Comparison of ENCODE assay signal across 8 cellular contexts in the genomic region with DNA sequence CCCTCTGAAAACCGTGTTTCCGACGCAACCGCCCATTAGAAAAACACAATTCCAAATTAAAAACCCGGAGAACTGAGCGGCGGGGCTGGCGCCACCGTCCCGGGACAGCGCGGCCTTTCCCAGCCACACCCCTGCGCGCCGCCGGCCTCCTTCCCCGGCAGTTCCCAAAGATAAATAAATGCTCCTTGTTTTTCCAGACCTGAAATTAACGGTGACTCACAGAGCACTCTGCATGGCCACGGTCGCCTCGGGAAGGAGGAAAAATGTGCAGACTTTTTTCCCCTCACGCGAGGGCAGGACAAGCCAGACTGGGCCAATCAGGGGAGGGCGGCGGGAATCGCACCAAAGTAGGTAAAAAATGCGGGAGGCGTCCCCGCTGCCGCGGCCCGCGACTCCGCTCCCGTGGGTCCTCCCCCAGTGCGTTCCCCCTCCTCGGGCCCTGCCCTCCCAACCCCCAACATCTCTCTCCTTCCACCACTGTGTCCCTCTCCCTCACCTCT. TPM values are rescaled to one million over a fixed set of nuclear protein-coding genes. Genes with fewer than 3 reads are reported as not detected.
DNase-seq lines count a peak whose midpoint lies in the region; TF ChIP-seq lines count a peak whose summit lies in the region.

No MANE protein-coding gene starts in this region.

- peak in 2 of 4 donors; percentile 33 to 44 for TF ChIP-seq POLR2A in stomach (IDR thresholded peaks at IDR 0.05)

- intact Hi-C loops in activated CD4-positive, alpha-beta T cell treated with anti-CD3 and anti-CD28 coated beads, Interleukin-2, amount 10 ng/mL, durations not matched to agents 24 days and 14 days (cut with micrococcal nuclease) = loop anchor here (5.0 kb wide), 1 partner anchor 113 kb away; the partner anchor contains the start of gene RRBP1
- intact Hi-C loops in stomach (cut with DNase I; ENCODE audit: low total_unique reads) = no loop called here

- peaks cover 11% of the 10 kb centered on the region for H3K27me3 Mint-ChIP-seq in activated CD4-positive, alpha-beta T cell treated with anti-CD3 and anti-CD28 coated beads, Interleukin-2, amount 10 ng/mL, durations not matched to agents 24 days and 14 days

- peaks cover 4% of the 10 kb centered on the region for H3K9me3 Mint-ChIP-seq in activated CD4-positive, alpha-beta T cell treated with anti-CD3 and anti-CD28 coated beads, Interleukin-2, amount 10 ng/mL, durations not matched to agents 24 days and 14 days

- peaks cover 1% of the 10 kb centered on the region for H3K36me3 Mint-ChIP-seq in activated CD4-positive, alpha-beta T cell treated with anti-CD3 and anti-CD28 coated beads, Interleukin-2, amount 10 ng/mL, durations not matched to agents 24 days and 14 days (ENCODE audit: low read depth)

- H3K9me3 ChIP-seq in stomach = no peaks in the 10 kb centered on the region

- H3K27ac Mint-ChIP-seq in activated CD4-positive, alpha-beta T cell treated with anti-CD3 and anti-CD28 coated beads, Interleukin-2, amount 10 ng/mL, durations not matched to agents 24 days and 14 days = peak overlapping the region; percentile 57

- peaks cover 21% of the 10 kb centered on the region for H3K4me1 Mint-ChIP-seq in activated CD4-positive, alpha-beta T cell treated with anti-CD3 and anti-CD28 coated beads, Interleukin-2, amount 10 ng/mL, durations not matched to agents 24 days and 14 days

- DNase-seq in EH (ENCODE audit: low read depth) (peak; percentile 100), NCI-H1105 treated with DMSO at 0.1 percent for 48 hours (lab: John Stamatoyannopoulos, UW) (peak; percentile 62), epithelial cell of esophagus (ENCODE audit: low read depth) (peak; percentile 98), medulla oblongata (ENCODE audit: extremely low spot score) (peak; percentile 58), stomach (peak; percentile 87), OCI-M2 (lab: John Stamatoyannopoulos, UW; ENCODE audit: unreplicated experiment) (no peak), T-helper 9 cell (no peak)
- peak; percentile 74 for DNase-seq in activated CD4-positive, alpha-beta T cell treated with anti-CD3 and anti-CD28 coated beads, Interleukin-2, amount 10 ng/mL, durations not matched to agents 24 days and 14 days

- peaks cover 17 to 56% (median 42%) of the 10 kb centered on the region in 4 donors for H3K4me1 ChIP-seq in stomach

- peak overlapping the region; percentile 95 for H3K4me3 ChIP-seq in epithelial cell of esophagus (ENCODE audit: low read length)
- peak overlapping the region; percentile 70 to 98 (median 92) for H3K4me3 ChIP-seq in stomach

- TF ChIP-seq CTCF in epithelial cell of esophagus (IDR thresholded peaks at IDR 0.05; ENCODE audit: insufficient read depth, low read depth, low read length, missing control alignments) (no peak), stomach (IDR thresholded peaks at IDR 0.05) (no peak)

- WGBS in stomach, 5 donors = 1 to 5% (median 3%) methylated on average over 26 to 37 of the region's 37 CpGs

- H3K27me3 ChIP-seq in stomach = no peaks in the 10 kb centered on the region

- TF ChIP-seq EP300 in stomach (IDR thresholded peaks at IDR 0.05) = peak; percentile 72

- peak overlapping the region; percentile 95 to 100 (median 99) for H3K27ac ChIP-seq in stomach

- H3K4me3 Mint-ChIP-seq in activated CD4-positive, alpha-beta T cell treated with anti-CD3 and anti-CD28 coated beads, Interleukin-2, amount 10 ng/mL, durations not matched to agents 24 days and 14 days = peak overlapping the region; percentile 94

- H3K36me3 ChIP-seq in stomach = peaks cover 0 to 8% (median 2%) of the 10 kb centered on the region in 4 donors

RNA-seq across cellular contexts. Expression of gene DSTN, which starts 0.9 kb away (rescaled TPM):
- 58.6 and 65.6 TPM in 2 replicates for total RNA-seq in activated CD4-positive, alpha-beta T cell treated with anti-CD3 and anti-CD28 coated beads, Interleukin-2, amount 10 ng/mL, durations not matched to agents 24 days and 14 days
- total RNA-seq in stomach = 1,000 to 10,000 TPM in 1 of 5 donors, 100 to 1,000 TPM in 4; 334 to 1,254 (median 555) TPM
- polyA plus RNA-seq in stomach = 100 to 1,000 TPM; 464 to 624 (median 598) TPM

RNA-seq across cellular contexts. Expression of gene BFSP1, which starts 37.8 kb away (rescaled TPM):
- total RNA-seq in activated CD4-positive, alpha-beta T cell treated with anti-CD3 and anti-CD28 coated beads, Interleukin-2, amount 10 ng/mL, durations not matched to agents 24 days and 14 days = 0.33 and 0.43 TPM in 2 replicates
- 1 to 10 TPM in 3 of 5 donors, not detected in 2; 1.7 to 7.1 (median 3.2) TPM for total RNA-seq in stomach
- polyA plus RNA-seq in stomach = 1 to 10 TPM in 1 of 3 donors, under 1 TPM in 1, not detected in 1; 0.70 to 1.2 TPM

Comparison
In these comparisons a context has a peak if more than half of its experiments do, and no peak if none do; other contexts are left out.
1. DNase-seq: peak in EH (single experiment), NCI-H1105 treated with DMSO at 0.1 percent for 48 hours (single experiment), activated CD4-positive, alpha-beta T cell treated with anti-CD3 and anti-CD28 coated beads, Interleukin-2, amount 10 ng/mL, durations not matched to agents 24 days and 14 days (single experiment), epithelial cell of esophagus (single experiment), medulla oblongata (single experiment) and stomach (single experiment); none in OCI-M2 (single experiment) and T-helper 9 cell (single experiment).